In the genomic region with DNA sequence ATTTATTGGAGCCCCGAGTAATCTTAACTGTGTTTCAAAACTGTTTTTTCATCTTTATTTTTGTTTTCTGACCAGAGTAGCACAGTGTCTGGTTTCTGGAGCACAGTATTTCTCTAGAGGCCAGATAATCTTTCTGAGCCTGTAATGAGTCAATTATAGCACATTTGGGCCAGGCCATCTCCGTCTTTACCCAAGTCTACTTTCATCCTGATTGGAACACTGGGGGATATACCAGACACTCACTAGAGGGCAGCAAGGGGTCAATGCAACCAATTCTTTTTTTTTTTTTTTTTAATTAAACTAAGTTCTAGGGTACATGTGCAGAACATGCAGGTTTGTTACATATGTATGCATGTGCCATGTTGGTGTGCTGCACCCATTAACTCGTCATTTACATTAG, we compare ENCODE assay signal across 1 cellular context.
A peak's percentile ranks its signal among the peaks of the same experiment; 100 is the strongest.
TF ChIP-seq lines count a peak whose summit lies in the region.

No MANE protein-coding gene starts in this region.

TF ChIP-seq in K562, 482 proteins besides CTCF, POLR2A, EP300 and RAD21:
- TF ChIP-seq ZNF384 (IDR thresholded peaks at IDR 0.05; ENCODE audit: low read depth, low read length) (peak; percentile 88), ZNF224 (CRISPR knock-in tag; IDR thresholded peaks at IDR 0.05) (no peak), BCL6 (CRISPR knock-in tag; IDR thresholded peaks at IDR 0.05) (no peak), SMC3 (conservative IDR thresholded peaks at IDR 0.05; ENCODE audit: insufficient read depth, low read depth, low read length) (0 out of 2 replicates have a peak, but pooled peaks have one; percentile 15), BRF1 (IDR thresholded peaks at IDR 0.05; ENCODE audit: borderline replicate concordance, extremely low read depth, insufficient read length) (no peak), RBM17 (IDR thresholded peaks at IDR 0.05; ENCODE audit: borderline replicate concordance, low read depth, low read length) (no peak), PTRF (tag; IDR thresholded peaks at IDR 0.05) (no peak)
- TF ChIP-seq, protein P1, sequence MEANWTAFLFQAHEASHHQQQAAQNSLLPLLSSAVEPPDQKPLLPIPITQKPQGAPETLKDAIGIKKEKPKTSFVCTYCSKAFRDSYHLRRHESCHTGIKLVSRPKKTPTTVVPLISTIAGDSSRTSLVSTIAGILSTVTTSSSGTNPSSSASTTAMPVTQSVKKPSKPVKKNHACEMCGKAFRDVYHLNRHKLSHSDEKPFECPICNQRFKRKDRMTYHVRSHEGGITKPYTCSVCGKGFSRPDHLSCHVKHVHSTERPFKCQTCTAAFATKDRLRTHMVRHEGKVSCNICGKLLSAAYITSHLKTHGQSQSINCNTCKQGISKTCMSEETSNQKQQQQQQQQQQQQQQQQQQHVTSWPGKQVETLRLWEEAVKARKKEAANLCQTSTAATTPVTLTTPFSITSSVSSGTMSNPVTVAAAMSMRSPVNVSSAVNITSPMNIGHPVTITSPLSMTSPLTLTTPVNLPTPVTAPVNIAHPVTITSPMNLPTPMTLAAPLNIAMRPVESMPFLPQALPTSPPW (CRISPR knock-in tag; IDR thresholded peaks at IDR 0.05), result no peak
